Comparison of ENCODE assay signal across 9 cellular contexts in genomic region chr5:171390883-171391677, GRCh38. TPM values are rescaled to one million over a fixed set of nuclear protein-coding genes. Genes with fewer than 3 reads are reported as not detected.
DNase-seq lines count a peak whose midpoint lies in the region; ATAC-seq, FAIRE-seq and TF ChIP-seq lines count a peak whose summit lies in the region.
"Had no signal": no experiment of that assay in that cellular context is flagged by ENCODE, and none has a peak within 500 bp of the region (broad histone marks: within the 10 kb centered on the region; RNA-seq: fewer than 3 reads in every experiment).

No MANE protein-coding gene starts in this region.

- H3K9me3 Mint-ChIP-seq in activated naive CD4-positive, alpha-beta T cell treated with anti-CD3 and anti-CD28 coated beads, Interleukin-2, amount 50 U/mL, for 72 hours, result no peaks in the 10 kb centered on the region
- H3K9me3 Mint-ChIP-seq in memory B cell, result no peaks in the 10 kb centered on the region

- peaks cover 33 to 49% (median 47%) of the 10 kb centered on the region in 3 donors for H3K36me3 ChIP-seq in tibial artery

- peak overlapping the region; percentile 98 for H3K4me3 ChIP-seq in HFF-Myc (replicated peaks; ENCODE audit: low read depth, low read length)
- H3K4me3 ChIP-seq in tibial artery, result no peak overlapping the region

- H3K36me3 Mint-ChIP-seq in activated naive CD4-positive, alpha-beta T cell treated with anti-CD3 and anti-CD28 coated beads, Interleukin-2, amount 50 U/mL, for 72 hours, result peaks cover 55 to 70% of the 10 kb centered on the region in 2 donors
- H3K36me3 Mint-ChIP-seq in memory B cell, result peaks cover 20% of the 10 kb centered on the region

- peaks cover 46% of the 10 kb centered on the region for H3K4me1 Mint-ChIP-seq in memory B cell

- H3K4me1 ChIP-seq in tibial artery, result peaks cover 0 to 40% (median 18%) of the 10 kb centered on the region in 4 donors

- no peaks in the 10 kb centered on the region for H3K27me3 Mint-ChIP-seq in memory B cell

- H3K27ac ChIP-seq in C4-2B (0 out of 2 replicates have a peak overlapping the region, but pooled peaks have one; percentile 24), tibial artery (no peak overlapping the region)

- ATAC-seq in activated naive CD4-positive, alpha-beta T cell treated with anti-CD3 and anti-CD28 coated beads, Interleukin-2, amount 50 U/mL, for 72 hours, result no peak
- no peak for ATAC-seq in memory B cell (ENCODE audit: low read depth)
- no peak for ATAC-seq in HG03175 (IDR thresholded peaks at IDR 0.05; ENCODE audit: unreplicated experiment)

- DNase-seq in HFF-Myc (ENCODE audit: extremely low read depth, low read depth), result no peak
- no peak for DNase-seq in activated naive CD4-positive, alpha-beta T cell treated with anti-CD3 and anti-CD28 coated beads, Interleukin-2, amount 50 U/mL, for 72 hours (ENCODE audit: low spot score in 2 of 2)
- no peak for DNase-seq in memory B cell (ENCODE audit: low spot score in 2 of 2)
- no peak for DNase-seq in NCI-H128 (lab: John Stamatoyannopoulos, UW; ENCODE audit: unreplicated experiment)
- no peak for DNase-seq in tibial artery
- no peak for DNase-seq in urothelium cell line (ENCODE audit: low spot score)
- DNase-seq: effector memory CD4-positive, alpha-beta T cell had no signal

- TF ChIP-seq CTCF in C4-2B (conservative IDR thresholded peaks at IDR 0.05) (no peak), HFF-Myc (IDR thresholded peaks at IDR 0.05; ENCODE audit: low read depth, low read length, missing control alignments) (no peak), tibial artery (IDR thresholded peaks at IDR 0.05) (no peak)

- no peaks in the 10 kb centered on the region for H3K9me3 ChIP-seq in tibial artery

- peak overlapping the region; percentile 89 to 100 for H3K27ac Mint-ChIP-seq in activated naive CD4-positive, alpha-beta T cell treated with anti-CD3 and anti-CD28 coated beads, Interleukin-2, amount 50 U/mL, for 72 hours
- peak overlapping the region; percentile 66 for H3K27ac Mint-ChIP-seq in memory B cell

- intact Hi-C loops in tibial artery (cut with DNase I; ENCODE audit: low total_unique reads), result loop anchor here (5.0 kb wide), 1 partner anchor 801 kb away; the partner anchor contains the start of gene EFCAB9

- no peaks in the 10 kb centered on the region for H3K27me3 ChIP-seq in tibial artery

- no peak for FAIRE-seq in urothelium cell line (lab: Jason Lieb, UNC)

- H3K4me3 Mint-ChIP-seq in memory B cell, result peak overlapping the region; percentile 75

RNA-seq across cellular contexts. Expression of gene NPM1, which starts 3.4 kb away (rescaled TPM):
- total RNA-seq in activated naive CD4-positive, alpha-beta T cell treated with anti-CD3 and anti-CD28 coated beads, Interleukin-2, amount 50 U/mL, for 72 hours, result 1,000 to 10,000 TPM; 2,118 to 2,656 TPM

RNA-seq across cellular contexts. Expression of gene FGF18, which starts 28.4 kb away (rescaled TPM):
- total RNA-seq in activated naive CD4-positive, alpha-beta T cell treated with anti-CD3 and anti-CD28 coated beads, Interleukin-2, amount 50 U/mL, for 72 hours, result under 1 TPM in 1 of 2 donors, not detected in 1; 0.36 TPM
